In genomic region chr3:194570898-194571297, GRCh38 we compare ENCODE assay signal across 14 cellular contexts.
DNase-seq lines count a peak whose midpoint lies in the region; ATAC-seq and TF ChIP-seq lines count a peak whose summit lies in the region.
"Had no signal": no experiment of that assay in that cellular context is flagged by ENCODE, and none has a peak within 500 bp of the region (broad histone marks: within the 10 kb centered on the region; RNA-seq: fewer than 3 reads in every experiment).

No MANE protein-coding gene starts in this region.

- DNase-seq in cardiac muscle cell (ENCODE audit: low read depth in 1 of 2, low spot score in 1 of 2) = no peak
- DNase-seq in Right ventricle myocardium inferior (ENCODE audit: missing footprints) = no peak
- no peak for DNase-seq in SJCRH30
- DNase-seq in gastrocnemius medialis = no peak
- DNase-seq in MG63 = no peak
- no peak for DNase-seq in stimulated activated naive CD4-positive, alpha-beta T cell treated with Interleukin-2 at 50 U/mL for 16 hours (lab: John Stamatoyannopoulos, UW)
- DNase-seq in activated CD8-positive, alpha-beta memory T cell treated with anti-CD3 and anti-CD28 coated beads, Interleukin-2, amount 50 U/mL, for 4 hours = no peak
- DNase-seq: H7, NCI-H1436 treated with DMSO at 0.1 percent for 48 hours, NCI-H446, Peyer's patch, SHP77 treated with DMSO at 0.1 percent for 48 hours had no signal

- peaks cover 24% of the 10 kb centered on the region for H3K4me1 ChIP-seq in cardiac muscle cell (ENCODE audit: low read depth)
- H3K4me1 ChIP-seq in SJCRH30 = peaks cover 46% of the 10 kb centered on the region
- peaks cover 3 to 14% of the 10 kb centered on the region in 2 donors for H3K4me1 ChIP-seq in gastrocnemius medialis
- H3K4me1 ChIP-seq: Peyer's patch had no signal

- H3K27me3 ChIP-seq in cardiac muscle cell = no peaks in the 10 kb centered on the region
- H3K27me3 ChIP-seq in SJCRH30 = no peaks in the 10 kb centered on the region
- no peaks in the 10 kb centered on the region for H3K27me3 ChIP-seq in layer of hippocampus (ENCODE audit: control insufficient read depth, insufficient read depth, low read length)
- peaks cover 2 to 8% (median 3%) of the 10 kb centered on the region in 3 donors for H3K27me3 ChIP-seq in gastrocnemius medialis
- no peaks in the 10 kb centered on the region for H3K27me3 ChIP-seq in MG63
- H3K27me3 ChIP-seq: Peyer's patch had no signal

- in situ Hi-C loops in gastrocnemius medialis (cut with MboI; ENCODE audit: low sequenced_read_pairs in 4 of 4) = no loop called here

- TF ChIP-seq CTCF in cardiac muscle cell (IDR thresholded peaks at IDR 0.05; ENCODE audit: low read depth, low read length) (no peak), gastrocnemius medialis (IDR thresholded peaks at IDR 0.05 in 4 of 5, conservative IDR thresholded peaks at IDR 0.05 in 1 of 5) (no peak)

- H3K36me3 ChIP-seq in cardiac muscle cell (no peaks in the 10 kb centered on the region), SJCRH30 (no peaks in the 10 kb centered on the region), gastrocnemius medialis (no peaks in the 10 kb centered on the region), MG63 (no peaks in the 10 kb centered on the region)
- H3K36me3 ChIP-seq: Peyer's patch had no signal

- TF ChIP-seq POLR2A in gastrocnemius medialis (IDR thresholded peaks at IDR 0.05) = no peak

- H3K9me3 ChIP-seq in cardiac muscle cell (ENCODE audit: low read depth) = no peaks in the 10 kb centered on the region
- no peaks in the 10 kb centered on the region for H3K9me3 ChIP-seq in SJCRH30 (replicated peaks)
- no peaks in the 10 kb centered on the region for H3K9me3 ChIP-seq in gastrocnemius medialis
- H3K9me3 ChIP-seq in MG63 = 0 out of 2 replicates have a peak, but pooled peaks cover 3% of the 10 kb centered on the region
- H3K9me3 ChIP-seq: A549, Peyer's patch had no signal

- intact Hi-C loops in Right ventricle myocardium inferior (cut with DNase I) = loop anchor here (5.0 kb wide), 1 partner anchor 84 kb away; the partner anchor contains the start of gene ATP13A3
- intact Hi-C loops in gastrocnemius medialis (cut with DNase I; ENCODE audit: low total_unique reads) = no loop called here

- no peak overlapping the region for H3K4me3 ChIP-seq in cardiac muscle cell
- H3K4me3 ChIP-seq in SJCRH30 = no peak overlapping the region
- H3K4me3 ChIP-seq in gastrocnemius medialis = no peak overlapping the region
- no peak overlapping the region for H3K4me3 ChIP-seq in MG63
- H3K4me3 ChIP-seq: A549, Peyer's patch had no signal

- H3K27ac ChIP-seq in cardiac muscle cell (peak overlapping the region; percentile 94), SJCRH30 (peak overlapping the region; percentile 93), layer of hippocampus (ENCODE audit: low read depth, low read length) (peak overlapping the region; percentile 8), gastrocnemius medialis (peak overlapping the region in 3 of 4 donors; percentile 59 to 74 (median 70))
- H3K27ac ChIP-seq: Peyer's patch had no signal

- ATAC-seq in Right ventricle myocardium inferior (no peak), gastrocnemius medialis (no peak)
- ATAC-seq: A549 had no signal

Comparison
In these comparisons a context has a peak if more than half of its experiments do, and no peak if none do; other contexts are left out.
1. H3K27ac ChIP-seq: peak in every context shown above with its lines; median percentile 94 in cardiac muscle cell; 93 in SJCRH30; 70 in gastrocnemius medialis; 8 in layer of hippocampus.